1 cellular context compared by ENCODE assay signal in the genomic region with DNA sequence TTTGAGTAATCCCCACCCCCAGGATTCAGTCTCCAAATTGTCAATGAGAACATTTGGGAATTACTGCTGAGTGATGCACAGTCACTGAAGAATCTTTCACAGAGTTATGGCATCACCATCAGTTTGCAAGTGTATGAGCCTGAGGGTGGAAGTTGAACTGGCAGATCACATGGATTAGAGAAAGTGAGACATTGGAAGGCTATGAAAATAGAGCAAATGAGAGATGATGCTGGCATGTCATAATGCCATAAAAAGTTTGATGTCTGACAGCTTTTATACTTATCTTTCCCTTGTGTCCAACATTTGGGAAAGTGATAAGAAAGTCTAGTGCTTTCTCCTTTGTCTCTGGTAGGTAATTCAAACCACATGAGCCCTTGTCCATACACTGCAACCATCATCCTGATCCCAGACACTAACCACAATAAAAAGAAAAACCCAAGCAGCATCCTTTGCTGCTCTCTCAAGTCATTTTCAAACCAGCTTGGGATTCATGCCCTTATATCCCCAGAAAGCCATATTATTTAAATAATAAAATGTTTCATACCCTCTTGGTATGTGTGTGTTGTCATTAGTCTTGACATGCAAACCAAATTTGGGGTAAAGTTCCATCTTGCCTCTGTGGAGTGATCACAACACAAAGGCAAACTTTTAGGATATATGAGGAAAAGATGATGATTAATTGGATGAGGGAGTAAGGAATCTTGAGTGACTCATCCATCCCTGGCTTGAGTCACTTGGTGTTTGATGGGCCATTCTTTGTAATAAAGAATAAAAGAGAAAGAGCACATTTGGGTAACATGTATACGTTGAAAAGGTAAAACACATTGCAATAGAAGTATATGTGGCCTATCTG.
TF ChIP-seq lines count a peak whose summit lies in the region.

No MANE protein-coding gene starts in this region.

TF ChIP-seq in GM23338, 12 proteins besides CTCF, POLR2A, EP300 and RAD21 (continued from another document):
- TF ChIP-seq, protein P1, sequence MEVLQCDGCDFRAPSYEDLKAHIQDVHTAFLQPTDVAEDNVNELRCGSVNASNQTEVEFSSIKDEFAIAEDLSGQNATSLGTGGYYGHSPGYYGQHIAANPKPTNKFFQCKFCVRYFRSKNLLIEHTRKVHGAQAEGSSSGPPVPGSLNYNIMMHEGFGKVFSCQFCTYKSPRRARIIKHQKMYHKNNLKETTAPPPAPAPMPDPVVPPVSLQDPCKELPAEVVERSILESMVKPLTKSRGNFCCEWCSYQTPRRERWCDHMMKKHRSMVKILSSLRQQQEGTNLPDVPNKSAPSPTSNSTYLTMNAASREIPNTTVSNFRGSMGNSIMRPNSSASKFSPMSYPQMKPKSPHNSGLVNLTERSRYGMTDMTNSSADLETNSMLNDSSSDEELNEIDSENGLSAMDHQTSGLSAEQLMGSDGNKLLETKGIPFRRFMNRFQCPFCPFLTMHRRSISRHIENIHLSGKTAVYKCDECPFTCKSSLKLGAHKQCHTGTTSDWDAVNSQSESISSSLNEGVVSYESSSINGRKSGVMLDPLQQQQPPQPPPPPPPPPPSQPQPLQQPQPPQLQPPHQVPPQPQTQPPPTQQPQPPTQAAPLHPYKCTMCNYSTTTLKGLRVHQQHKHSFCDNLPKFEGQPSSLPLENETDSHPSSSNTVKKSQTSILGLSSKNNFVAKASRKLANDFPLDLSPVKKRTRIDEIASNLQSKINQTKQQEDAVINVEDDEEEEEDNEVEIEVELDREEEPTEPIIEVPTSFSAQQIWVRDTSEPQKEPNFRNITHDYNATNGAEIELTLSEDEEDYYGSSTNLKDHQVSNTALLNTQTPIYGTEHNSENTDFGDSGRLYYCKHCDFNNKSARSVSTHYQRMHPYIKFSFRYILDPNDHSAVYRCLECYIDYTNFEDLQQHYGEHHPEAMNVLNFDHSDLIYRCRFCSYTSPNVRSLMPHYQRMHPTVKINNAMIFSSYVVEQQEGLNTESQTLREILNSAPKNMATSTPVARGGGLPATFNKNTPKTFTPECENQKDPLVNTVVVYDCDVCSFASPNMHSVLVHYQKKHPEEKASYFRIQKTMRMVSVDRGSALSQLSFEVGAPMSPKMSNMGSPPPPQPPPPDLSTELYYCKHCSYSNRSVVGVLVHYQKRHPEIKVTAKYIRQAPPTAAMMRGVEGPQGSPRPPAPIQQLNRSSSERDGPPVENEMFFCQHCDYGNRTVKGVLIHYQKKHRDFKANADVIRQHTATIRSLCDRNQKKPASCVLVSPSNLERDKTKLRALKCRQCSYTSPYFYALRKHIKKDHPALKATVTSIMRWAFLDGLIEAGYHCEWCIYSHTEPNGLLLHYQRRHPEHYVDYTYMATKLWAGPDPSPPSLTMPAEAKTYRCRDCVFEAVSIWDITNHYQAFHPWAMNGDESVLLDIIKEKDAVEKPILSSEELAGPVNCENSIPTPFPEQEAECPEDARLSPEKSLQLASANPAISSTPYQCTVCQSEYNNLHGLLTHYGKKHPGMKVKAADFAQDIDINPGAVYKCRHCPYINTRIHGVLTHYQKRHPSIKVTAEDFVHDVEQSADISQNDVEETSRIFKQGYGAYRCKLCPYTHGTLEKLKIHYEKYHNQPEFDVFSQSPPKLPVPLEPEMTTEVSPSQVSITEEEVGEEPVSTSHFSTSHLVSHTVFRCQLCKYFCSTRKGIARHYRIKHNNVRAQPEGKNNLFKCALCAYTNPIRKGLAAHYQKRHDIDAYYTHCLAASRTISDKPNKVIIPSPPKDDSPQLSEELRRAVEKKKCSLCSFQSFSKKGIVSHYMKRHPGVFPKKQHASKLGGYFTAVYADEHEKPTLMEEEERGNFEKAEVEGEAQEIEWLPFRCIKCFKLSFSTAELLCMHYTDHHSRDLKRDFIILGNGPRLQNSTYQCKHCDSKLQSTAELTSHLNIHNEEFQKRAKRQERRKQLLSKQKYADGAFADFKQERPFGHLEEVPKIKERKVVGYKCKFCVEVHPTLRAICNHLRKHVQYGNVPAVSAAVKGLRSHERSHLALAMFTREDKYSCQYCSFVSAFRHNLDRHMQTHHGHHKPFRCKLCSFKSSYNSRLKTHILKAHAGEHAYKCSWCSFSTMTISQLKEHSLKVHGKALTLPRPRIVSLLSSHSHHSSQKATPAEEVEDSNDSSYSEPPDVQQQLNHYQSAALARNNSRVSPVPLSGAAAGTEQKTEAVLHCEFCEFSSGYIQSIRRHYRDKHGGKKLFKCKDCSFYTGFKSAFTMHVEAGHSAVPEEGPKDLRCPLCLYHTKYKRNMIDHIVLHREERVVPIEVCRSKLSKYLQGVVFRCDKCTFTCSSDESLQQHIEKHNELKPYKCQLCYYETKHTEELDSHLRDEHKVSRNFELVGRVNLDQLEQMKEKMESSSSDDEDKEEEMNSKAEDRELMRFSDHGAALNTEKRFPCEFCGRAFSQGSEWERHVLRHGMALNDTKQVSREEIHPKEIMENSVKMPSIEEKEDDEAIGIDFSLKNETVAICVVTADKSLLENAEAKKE (CRISPR knock-in tag; IDR thresholded peaks at IDR 0.05) = no peak
- TF ChIP-seq, protein P2, sequence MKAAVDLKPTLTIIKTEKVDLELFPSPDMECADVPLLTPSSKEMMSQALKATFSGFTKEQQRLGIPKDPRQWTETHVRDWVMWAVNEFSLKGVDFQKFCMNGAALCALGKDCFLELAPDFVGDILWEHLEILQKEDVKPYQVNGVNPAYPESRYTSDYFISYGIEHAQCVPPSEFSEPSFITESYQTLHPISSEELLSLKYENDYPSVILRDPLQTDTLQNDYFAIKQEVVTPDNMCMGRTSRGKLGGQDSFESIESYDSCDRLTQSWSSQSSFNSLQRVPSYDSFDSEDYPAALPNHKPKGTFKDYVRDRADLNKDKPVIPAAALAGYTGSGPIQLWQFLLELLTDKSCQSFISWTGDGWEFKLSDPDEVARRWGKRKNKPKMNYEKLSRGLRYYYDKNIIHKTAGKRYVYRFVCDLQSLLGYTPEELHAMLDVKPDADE (IDR thresholded peaks at IDR 0.05) = no peak
- TF ChIP-seq ZNF114 (CRISPR knock-in tag; IDR thresholded peaks at IDR 0.05) = no peak
- no peak for TF ChIP-seq ZNF331 (CRISPR knock-in tag; IDR thresholded peaks at IDR 0.05; ENCODE audit: low read depth)
- no peak for TF ChIP-seq NANOG (IDR thresholded peaks at IDR 0.05; ENCODE audit: borderline replicate concordance)
- TF ChIP-seq JUNB (IDR thresholded peaks at IDR 0.05; ENCODE audit: unreplicated experiment) = no peak
TF ChIP-seq in GM23338: peak in this region for 0.
